8 cellular contexts compared by ENCODE assay signal in genomic region chr16:4625617-4626159, GRCh38.
A peak's percentile ranks its signal among the peaks of the same experiment; 100 is the strongest.
DNase-seq lines count a peak whose midpoint lies in the region; ATAC-seq and TF ChIP-seq lines count a peak whose summit lies in the region.

No MANE protein-coding gene starts in this region.

- no peaks in the 10 kb centered on the region for H3K27me3 ChIP-seq in DOHH2 (ENCODE audit: control insufficient read depth, low read length)
- H3K27me3 ChIP-seq in muscle layer of duodenum (ENCODE audit: low read depth, low read length) = no peaks in the 10 kb centered on the region

- peak overlapping the region; percentile 92 for H3K4me2 ChIP-seq in DOHH2 (ENCODE audit: low read length)

- no peaks in the 10 kb centered on the region for H3K9me2 ChIP-seq in DOHH2 (replicated peaks; ENCODE audit: control insufficient read depth, low read length)

- H3K79me2 ChIP-seq in DOHH2 (ENCODE audit: control insufficient read depth, low read length) = peaks cover 55% of the 10 kb centered on the region

- no peaks in the 10 kb centered on the region for H3K9me3 ChIP-seq in DOHH2 (ENCODE audit: control insufficient read depth, insufficient read depth, low read length)
- no peaks in the 10 kb centered on the region for H3K9me3 ChIP-seq in muscle layer of duodenum (ENCODE audit: control insufficient read depth in 1 of 2, low read length in 2 of 2)

- H3K27ac ChIP-seq in DOHH2 (ENCODE audit: low read depth, low read length) = no peak overlapping the region
- H3K27ac ChIP-seq in cingulate gyrus (ENCODE audit: low read depth, low read length) = peak overlapping the region; percentile 88
- peak overlapping the region; percentile 87 for H3K27ac ChIP-seq in muscle layer of duodenum (ENCODE audit: low read length)

- H3K36me3 ChIP-seq in DOHH2 (ENCODE audit: control insufficient read depth, low read length) = peaks cover 7% of the 10 kb centered on the region
- H3K36me3 ChIP-seq in muscle layer of duodenum (ENCODE audit: control insufficient read depth in 1 of 2, insufficient read depth in 2 of 2, low read length in 2 of 2) = peaks cover 0 to 3% of the 10 kb centered on the region in 2 donors

- H3K4me3 ChIP-seq in DOHH2 (ENCODE audit: low read length) (peak overlapping the region; percentile 90), LNCaP clone FGC (ENCODE audit: low read depth, low read length) (peak overlapping the region; percentile 95), muscle layer of duodenum (ENCODE audit: low read depth in 1 of 2, low read length in 2 of 2) (peak overlapping the region; percentile 79 to 98)

- H3F3A ChIP-seq in DOHH2 (ENCODE audit: control insufficient read depth, insufficient read depth) = no peaks in the 10 kb centered on the region

- TF ChIP-seq CTCF in DOHH2 (IDR thresholded peaks at IDR 0.05; ENCODE audit: low read depth, low read length, poor library complexity, severe bottlenecking) (no peak), LNCaP clone FGC (IDR thresholded peaks at IDR 0.05; ENCODE audit: control insufficient read depth, extremely low read depth, insufficient read depth) (no peak)

- DNase-seq in LNCaP clone FGC (ENCODE audit: low read depth) (no peak), NCI-H526 treated with DMSO at 0.1 percent for 48 hours (lab: John Stamatoyannopoulos, UW) (no peak), NCI-H345 treated with DMSO at 0.1 percent for 48 hours (lab: John Stamatoyannopoulos, UW; ENCODE audit: unreplicated experiment) (no peak), GM19238 (ENCODE audit: insufficient read length, low spot score) (no peak)

- peaks cover 22% of the 10 kb centered on the region for H3K4me1 ChIP-seq in DOHH2 (ENCODE audit: control insufficient read depth, low read length)
- peaks cover 0 to 24% of the 10 kb centered on the region in 2 donors for H3K4me1 ChIP-seq in muscle layer of duodenum (ENCODE audit: control insufficient read depth in 1 of 2, insufficient read depth in 2 of 2, low read length in 2 of 2)

- H4K20me1 ChIP-seq in DOHH2 (ENCODE audit: control insufficient read depth, insufficient read depth, low read depth, low read length) = peaks cover 17% of the 10 kb centered on the region; the same call in 1 of the 2 replicates

- no peak for ATAC-seq in GM18517 (IDR thresholded peaks at IDR 0.05; ENCODE audit: unreplicated experiment)
